ENCODE assay signal across 2 cellular contexts in genomic region chr4:121789470-121789869, GRCh38.
TF ChIP-seq lines count a peak whose summit lies in the region.

No MANE protein-coding gene starts in this region.

TF ChIP-seq in SK-N-SH, 30 proteins besides CTCF, POLR2A, EP300 and RAD21 (continued from another document):
- TF ChIP-seq GABPA (IDR thresholded peaks at IDR 0.05; ENCODE audit: low read depth) (no peak), MEF2A (IDR thresholded peaks at IDR 0.05; ENCODE audit: borderline replicate concordance, low read depth) (no peak), EZH2phosphoT487 (IDR thresholded peaks at IDR 0.05; ENCODE audit: borderline replicate concordance, low read depth) (no peak), RCOR1 (IDR thresholded peaks at IDR 0.05; ENCODE audit: low read length) (no peak), YY1 (IDR thresholded peaks at IDR 0.05; ENCODE audit: low read depth) (no peak), SIN3A (IDR thresholded peaks at IDR 0.05; ENCODE audit: borderline replicate concordance, low read depth, low read length) (no peak), NRF1 (IDR thresholded peaks at IDR 0.05; ENCODE audit: low read depth, low read length) (no peak), JUND (IDR thresholded peaks at IDR 0.05) (no peak), NFIC (IDR thresholded peaks at IDR 0.05; ENCODE audit: borderline replicate concordance) (no peak), TEAD4 (IDR thresholded peaks at IDR 0.05; ENCODE audit: borderline replicate concordance, insufficient read depth) (no peak), FOXM1 (IDR thresholded peaks at IDR 0.05; ENCODE audit: low read depth) (no peak), RFX5 (IDR thresholded peaks at IDR 0.05; ENCODE audit: low read length) (no peak)
- TF ChIP-seq, protein P1, sequence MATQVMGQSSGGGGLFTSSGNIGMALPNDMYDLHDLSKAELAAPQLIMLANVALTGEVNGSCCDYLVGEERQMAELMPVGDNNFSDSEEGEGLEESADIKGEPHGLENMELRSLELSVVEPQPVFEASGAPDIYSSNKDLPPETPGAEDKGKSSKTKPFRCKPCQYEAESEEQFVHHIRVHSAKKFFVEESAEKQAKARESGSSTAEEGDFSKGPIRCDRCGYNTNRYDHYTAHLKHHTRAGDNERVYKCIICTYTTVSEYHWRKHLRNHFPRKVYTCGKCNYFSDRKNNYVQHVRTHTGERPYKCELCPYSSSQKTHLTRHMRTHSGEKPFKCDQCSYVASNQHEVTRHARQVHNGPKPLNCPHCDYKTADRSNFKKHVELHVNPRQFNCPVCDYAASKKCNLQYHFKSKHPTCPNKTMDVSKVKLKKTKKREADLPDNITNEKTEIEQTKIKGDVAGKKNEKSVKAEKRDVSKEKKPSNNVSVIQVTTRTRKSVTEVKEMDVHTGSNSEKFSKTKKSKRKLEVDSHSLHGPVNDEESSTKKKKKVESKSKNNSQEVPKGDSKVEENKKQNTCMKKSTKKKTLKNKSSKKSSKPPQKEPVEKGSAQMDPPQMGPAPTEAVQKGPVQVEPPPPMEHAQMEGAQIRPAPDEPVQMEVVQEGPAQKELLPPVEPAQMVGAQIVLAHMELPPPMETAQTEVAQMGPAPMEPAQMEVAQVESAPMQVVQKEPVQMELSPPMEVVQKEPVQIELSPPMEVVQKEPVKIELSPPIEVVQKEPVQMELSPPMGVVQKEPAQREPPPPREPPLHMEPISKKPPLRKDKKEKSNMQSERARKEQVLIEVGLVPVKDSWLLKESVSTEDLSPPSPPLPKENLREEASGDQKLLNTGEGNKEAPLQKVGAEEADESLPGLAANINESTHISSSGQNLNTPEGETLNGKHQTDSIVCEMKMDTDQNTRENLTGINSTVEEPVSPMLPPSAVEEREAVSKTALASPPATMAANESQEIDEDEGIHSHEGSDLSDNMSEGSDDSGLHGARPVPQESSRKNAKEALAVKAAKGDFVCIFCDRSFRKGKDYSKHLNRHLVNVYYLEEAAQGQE (IDR thresholded peaks at IDR 0.05; ENCODE audit: low read depth, low read length), result no peak
TF ChIP-seq in SK-N-SH: peak in this region for 0.

TF ChIP-seq in SK-N-SH treated with all-trans-retinoic acid at 6 μM for 48 hours, 23 proteins besides CTCF, POLR2A, EP300 and RAD21 (continued from another document):
- TF ChIP-seq, protein P2, sequence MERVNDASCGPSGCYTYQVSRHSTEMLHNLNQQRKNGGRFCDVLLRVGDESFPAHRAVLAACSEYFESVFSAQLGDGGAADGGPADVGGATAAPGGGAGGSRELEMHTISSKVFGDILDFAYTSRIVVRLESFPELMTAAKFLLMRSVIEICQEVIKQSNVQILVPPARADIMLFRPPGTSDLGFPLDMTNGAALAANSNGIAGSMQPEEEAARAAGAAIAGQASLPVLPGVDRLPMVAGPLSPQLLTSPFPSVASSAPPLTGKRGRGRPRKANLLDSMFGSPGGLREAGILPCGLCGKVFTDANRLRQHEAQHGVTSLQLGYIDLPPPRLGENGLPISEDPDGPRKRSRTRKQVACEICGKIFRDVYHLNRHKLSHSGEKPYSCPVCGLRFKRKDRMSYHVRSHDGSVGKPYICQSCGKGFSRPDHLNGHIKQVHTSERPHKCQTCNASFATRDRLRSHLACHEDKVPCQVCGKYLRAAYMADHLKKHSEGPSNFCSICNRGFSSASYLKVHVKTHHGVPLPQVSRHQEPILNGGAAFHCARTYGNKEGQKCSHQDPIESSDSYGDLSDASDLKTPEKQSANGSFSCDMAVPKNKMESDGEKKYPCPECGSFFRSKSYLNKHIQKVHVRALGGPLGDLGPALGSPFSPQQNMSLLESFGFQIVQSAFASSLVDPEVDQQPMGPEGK (CRISPR knock-in tag; IDR thresholded peaks at IDR 0.05; ENCODE audit: borderline replicate concordance), result no peak
- no peak for TF ChIP-seq ESRRG (CRISPR knock-in tag; IDR thresholded peaks at IDR 0.05)
- TF ChIP-seq ZFP30 (CRISPR knock-in tag; IDR thresholded peaks at IDR 0.05), result no peak
- TF ChIP-seq ARNTL (CRISPR knock-in tag; IDR thresholded peaks at IDR 0.05; ENCODE audit: borderline replicate concordance, low read depth), result no peak
- no peak for TF ChIP-seq POU6F1 (CRISPR knock-in tag; IDR thresholded peaks at IDR 0.05; ENCODE audit: borderline replicate concordance, low read depth)
- no peak for TF ChIP-seq CSRNP3 (CRISPR knock-in tag; IDR thresholded peaks at IDR 0.05)
- no peak for TF ChIP-seq ZC3H10 (CRISPR knock-in tag; IDR thresholded peaks at IDR 0.05)
- no peak for TF ChIP-seq CREB5 (CRISPR knock-in tag; IDR thresholded peaks at IDR 0.05; ENCODE audit: low read depth)
